In genomic region chr14:103531421-103532215, GRCh38 we compare ENCODE assay signal across 19 cellular contexts. TPM values are rescaled to one million over a fixed set of nuclear protein-coding genes. Genes with fewer than 3 reads are reported as not detected.
DNase-seq lines count a peak whose midpoint lies in the region; ATAC-seq and TF ChIP-seq lines count a peak whose summit lies in the region.
"Had no signal": no experiment of that assay in that cellular context is flagged by ENCODE, and none has a peak within 500 bp of the region (broad histone marks: within the 10 kb centered on the region; RNA-seq: fewer than 3 reads in every experiment).

No MANE protein-coding gene starts in this region.

- peaks cover 39% of the 10 kb centered on the region for H3K4me1 Mint-ChIP-seq in activated CD4-positive, alpha-beta T cell treated with anti-CD3 and anti-CD28 coated beads, Interleukin-2, amount 10 ng/mL, durations not matched to agents 7 days and 5 days
- H3K4me1 Mint-ChIP-seq in CD8-positive, alpha-beta memory T cell: peaks cover 13 to 45% (median 31%) of the 10 kb centered on the region in 3 donors
- peaks cover 29% of the 10 kb centered on the region for H3K4me1 Mint-ChIP-seq in activated naive CD8-positive, alpha-beta T cell treated with anti-CD3 and anti-CD28 coated beads for 36 hours
- peaks cover 21% of the 10 kb centered on the region for H3K4me1 Mint-ChIP-seq in progenitor cell of endocrine pancreas (ENCODE audit: low read depth)

- H3K27ac ChIP-seq in CD8-positive, alpha-beta memory T cell (ENCODE audit: low read depth, low read length): no peak overlapping the region
- H3K27ac ChIP-seq in A673 (ENCODE audit: low read depth, low read length, poor library complexity, severe bottlenecking): no peak overlapping the region
- H3K27ac ChIP-seq: testis had no signal

- DNase-seq in activated CD4-positive, alpha-beta T cell treated with anti-CD3 and anti-CD28 coated beads, Interleukin-2, amount 10 ng/mL, durations not matched to agents 7 days and 5 days: no peak
- no peak for DNase-seq in activated CD4-positive, alpha-beta T cell treated with anti-CD3 and anti-CD28 coated beads for 4 hours
- no peak for DNase-seq in CD8-positive, alpha-beta memory T cell
- DNase-seq in activated naive CD8-positive, alpha-beta T cell treated with anti-CD3 and anti-CD28 coated beads for 36 hours: no peak
- DNase-seq in progenitor cell of endocrine pancreas (ENCODE audit: low spot score, unreplicated experiment): no peak
- no peak for DNase-seq in NCI-H510A (lab: John Stamatoyannopoulos, UW)
- no peak for DNase-seq in A673 (ENCODE audit: low spot score)
- DNase-seq: activated CD4-positive, alpha-beta T cell treated with anti-CD3 and anti-CD28 coated beads for 1 hour; amygdala; central memory CD4-positive, alpha-beta T cell; head of caudate nucleus; Karpas-422; NCI-H1105; NCI-H2081 treated with DMSO at 0.1 percent for 48 hours; NCI-H510A treated with DMSO at 0.1 percent for 48 hours; posterior cingulate gyrus; testis had no signal

- peaks cover 4% of the 10 kb centered on the region for H3K36me3 Mint-ChIP-seq in activated CD4-positive, alpha-beta T cell treated with anti-CD3 and anti-CD28 coated beads, Interleukin-2, amount 10 ng/mL, durations not matched to agents 7 days and 5 days (ENCODE audit: low read depth)
- H3K36me3 Mint-ChIP-seq in CD8-positive, alpha-beta memory T cell: peaks cover 0 to 20% (median 0%) of the 10 kb centered on the region in 3 donors
- H3K36me3 Mint-ChIP-seq in activated naive CD8-positive, alpha-beta T cell treated with anti-CD3 and anti-CD28 coated beads for 36 hours: peaks cover 12% of the 10 kb centered on the region
- H3K36me3 Mint-ChIP-seq in progenitor cell of endocrine pancreas (ENCODE audit: insufficient read depth): no peaks in the 10 kb centered on the region

- peak overlapping the region; percentile 50 for H3K27ac Mint-ChIP-seq in activated CD4-positive, alpha-beta T cell treated with anti-CD3 and anti-CD28 coated beads, Interleukin-2, amount 10 ng/mL, durations not matched to agents 7 days and 5 days
- peak overlapping the region in 2 of 8 donors; percentile 38 to 89 for H3K27ac Mint-ChIP-seq in CD8-positive, alpha-beta memory T cell
- peak overlapping the region; percentile 48 for H3K27ac Mint-ChIP-seq in activated naive CD8-positive, alpha-beta T cell treated with anti-CD3 and anti-CD28 coated beads for 36 hours
- H3K27ac Mint-ChIP-seq in progenitor cell of endocrine pancreas: no peak overlapping the region

- H3K9me3 Mint-ChIP-seq in activated CD4-positive, alpha-beta T cell treated with anti-CD3 and anti-CD28 coated beads, Interleukin-2, amount 10 ng/mL, durations not matched to agents 7 days and 5 days: no peaks in the 10 kb centered on the region
- H3K9me3 Mint-ChIP-seq in CD8-positive, alpha-beta memory T cell: no peaks in the 10 kb centered on the region
- no peaks in the 10 kb centered on the region for H3K9me3 Mint-ChIP-seq in activated naive CD8-positive, alpha-beta T cell treated with anti-CD3 and anti-CD28 coated beads for 36 hours
- H3K9me3 Mint-ChIP-seq in progenitor cell of endocrine pancreas (ENCODE audit: low read depth): no peaks in the 10 kb centered on the region
- H3K9me3 Mint-ChIP-seq: CD14-positive monocyte had no signal

- intact Hi-C loops in A673 (cut with micrococcal nuclease; ENCODE audit: unreplicated experiment): no loop called here

- no peaks in the 10 kb centered on the region for H3K27me3 ChIP-seq in CD8-positive, alpha-beta memory T cell (ENCODE audit: insufficient read depth, low read length, poor library complexity, severe bottlenecking)
- no peaks in the 10 kb centered on the region for H3K27me3 ChIP-seq in A673 (replicated peaks; ENCODE audit: insufficient read depth, low read depth, low read length, poor library complexity)
- H3K27me3 ChIP-seq: testis had no signal

- POLR2A ChIA-PET in activated CD4-positive, alpha-beta T cell treated with anti-CD3 and anti-CD28 coated beads, Interleukin-2, amount 10 ng/mL, durations not matched to agents 7 days and 5 days (lab: Charles Lee): no interaction called here
- POLR2A ChIA-PET in CD8-positive, alpha-beta memory T cell (lab: Charles Lee): interaction anchor here (1.4 to 1.5 kb wide), 2 partner anchors 10 to 30 kb away, joined by 3 to 5 read pairs; no protein-coding TSS in a partner anchor
- POLR2A ChIA-PET in A673 (lab: Charles Lee; ENCODE audit: low non-redundant PET): no interaction called here

- H3K36me3 ChIP-seq in CD8-positive, alpha-beta memory T cell (ENCODE audit: insufficient read depth, low read length): no peaks in the 10 kb centered on the region
- peaks cover 5% of the 10 kb centered on the region for H3K36me3 ChIP-seq in A673 (ENCODE audit: insufficient read depth, low read length, poor library complexity, severe bottlenecking)

- H3K4me3 Mint-ChIP-seq in activated CD4-positive, alpha-beta T cell treated with anti-CD3 and anti-CD28 coated beads, Interleukin-2, amount 10 ng/mL, durations not matched to agents 7 days and 5 days: no peak overlapping the region
- peak overlapping the region in 4 of 7 donors; percentile 15 to 81 (median 38) for H3K4me3 Mint-ChIP-seq in CD8-positive, alpha-beta memory T cell
- H3K4me3 Mint-ChIP-seq in activated naive CD8-positive, alpha-beta T cell treated with anti-CD3 and anti-CD28 coated beads for 36 hours: peak overlapping the region; percentile 34
- peak overlapping the region; percentile 35 for H3K4me3 Mint-ChIP-seq in progenitor cell of endocrine pancreas (ENCODE audit: low read depth)
- H3K4me3 Mint-ChIP-seq: CD14-positive monocyte had no signal

- H3K4me3 ChIP-seq in CD8-positive, alpha-beta memory T cell (ENCODE audit: low read length): no peak overlapping the region
- H3K4me3 ChIP-seq in A673 (ENCODE audit: low read depth, low read length, poor library complexity, severe bottlenecking): no peak overlapping the region
- H3K4me3 ChIP-seq: testis had no signal

- no TSS peak for BruUV-seq in A673 (replicated peaks; lab: Mats Ljungman, UMichigan)

- no peak for TF ChIP-seq CTCF in progenitor cell of endocrine pancreas (IDR thresholded peaks at IDR 0.05; ENCODE audit: unreplicated experiment)
- no peak for TF ChIP-seq CTCF in A673 (conservative IDR thresholded peaks at IDR 0.05; ENCODE audit: low read depth, low read length)

- no peak for ATAC-seq in HG02973 (IDR thresholded peaks at IDR 0.05; ENCODE audit: unreplicated experiment)

- CTCF ChIA-PET in activated CD4-positive, alpha-beta T cell treated with anti-CD3 and anti-CD28 coated beads, Interleukin-2, amount 10 ng/mL, durations not matched to agents 7 days and 5 days (lab: Charles Lee): interaction anchor here (0.5 to 2.6 kb wide), 3 partner anchors 14 to 966 kb away, joined by 3 to 7 read pairs (median 3); no protein-coding TSS in a partner anchor
- CTCF ChIA-PET in CD8-positive, alpha-beta memory T cell (lab: Charles Lee): interaction anchor here (1.1 to 1.8 kb wide), 4 partner anchors 10 to 32 kb away, joined by 3 to 4 read pairs (median 4); no protein-coding TSS in a partner anchor
- CTCF ChIA-PET in A673 (lab: Charles Lee): interaction anchor here (0.6 kb wide), 1 partner anchor 559 kb away, joined by 6 read pairs; no protein-coding TSS in a partner anchor

- H3K9me3 ChIP-seq in CD8-positive, alpha-beta memory T cell (ENCODE audit: low read length): no peaks in the 10 kb centered on the region
- H3K9me3 ChIP-seq in A673 (ENCODE audit: low read depth, low read length, poor library complexity, severe bottlenecking): no peaks in the 10 kb centered on the region
- H3K9me3 ChIP-seq: testis had no signal

- H3K4me1 ChIP-seq in CD8-positive, alpha-beta memory T cell (ENCODE audit: insufficient read depth, low read length): peaks cover 34% of the 10 kb centered on the region
- H3K4me1 ChIP-seq in A673 (ENCODE audit: insufficient read depth, low read length, poor library complexity, severe bottlenecking): peaks cover 18% of the 10 kb centered on the region

- no peaks in the 10 kb centered on the region for H3K27me3 Mint-ChIP-seq in activated CD4-positive, alpha-beta T cell treated with anti-CD3 and anti-CD28 coated beads, Interleukin-2, amount 10 ng/mL, durations not matched to agents 7 days and 5 days
- H3K27me3 Mint-ChIP-seq in CD8-positive, alpha-beta memory T cell: peaks cover 0 to 2% of the 10 kb centered on the region in 2 donors
- no peaks in the 10 kb centered on the region for H3K27me3 Mint-ChIP-seq in activated naive CD8-positive, alpha-beta T cell treated with anti-CD3 and anti-CD28 coated beads for 36 hours
- no peaks in the 10 kb centered on the region for H3K27me3 Mint-ChIP-seq in progenitor cell of endocrine pancreas

RNA-seq across cellular contexts. Expression of gene TRMT61A, which starts 2.6 kb away (rescaled TPM):
- 1 to 10 TPM; 7.0 to 8.8 TPM for total RNA-seq in activated CD4-positive, alpha-beta T cell treated with anti-CD3 and anti-CD28 coated beads, Interleukin-2, amount 10 ng/mL, durations not matched to agents 7 days and 5 days
- total RNA-seq in CD8-positive, alpha-beta memory T cell: 10 to 100 TPM; 28.4 to 29.5 TPM
- 8.2 TPM for polyA plus RNA-seq in CD8-positive, alpha-beta memory T cell
- 10 to 100 TPM; 20.6 to 22.1 TPM for total RNA-seq in activated naive CD8-positive, alpha-beta T cell treated with anti-CD3 and anti-CD28 coated beads for 36 hours
- total RNA-seq in progenitor cell of endocrine pancreas (10.3 and 10.7 TPM in 2 replicates), A673 (2021) (19.3 and 23.6 TPM in 2 replicates)

RNA-seq across cellular contexts. Expression of gene CKB, which starts 9.0 kb away (rescaled TPM):
- under 1 TPM; 0.52 to 0.67 TPM for total RNA-seq in activated CD4-positive, alpha-beta T cell treated with anti-CD3 and anti-CD28 coated beads, Interleukin-2, amount 10 ng/mL, durations not matched to agents 7 days and 5 days
- 1 to 10 TPM; 1.5 to 2.7 TPM for total RNA-seq in CD8-positive, alpha-beta memory T cell
- polyA plus RNA-seq in CD8-positive, alpha-beta memory T cell: 1.1 TPM
- total RNA-seq in activated naive CD8-positive, alpha-beta T cell treated with anti-CD3 and anti-CD28 coated beads for 36 hours: 1 to 10 TPM; 3.1 to 3.3 TPM
- total RNA-seq in progenitor cell of endocrine pancreas (929 and 983 TPM in 2 replicates), A673 (2021) (118 and 183 TPM in 2 replicates)

RNA-seq across cellular contexts. Expression of gene BAG5, which starts 30.8 kb away (rescaled TPM):
- 10 to 100 TPM; 29.8 to 30.5 TPM for total RNA-seq in activated CD4-positive, alpha-beta T cell treated with anti-CD3 and anti-CD28 coated beads, Interleukin-2, amount 10 ng/mL, durations not matched to agents 7 days and 5 days
- total RNA-seq in CD8-positive, alpha-beta memory T cell: 10 to 100 TPM; 35.9 to 38.1 TPM
- 40.7 TPM for polyA plus RNA-seq in CD8-positive, alpha-beta memory T cell
- 10 to 100 TPM; 36.3 to 38.9 TPM for total RNA-seq in activated naive CD8-positive, alpha-beta T cell treated with anti-CD3 and anti-CD28 coated beads for 36 hours
- total RNA-seq in progenitor cell of endocrine pancreas (23.5 and 24.7 TPM in 2 replicates), A673 (2021) (35.4 and 39.8 TPM in 2 replicates)

RNA-seq across cellular contexts. Expression of gene COA8, which starts 31.1 kb away (rescaled TPM):
- 10 to 100 TPM; 24.7 to 24.9 TPM for total RNA-seq in activated CD4-positive, alpha-beta T cell treated with anti-CD3 and anti-CD28 coated beads, Interleukin-2, amount 10 ng/mL, durations not matched to agents 7 days and 5 days
- total RNA-seq in CD8-positive, alpha-beta memory T cell: 10 to 100 TPM; 42.9 to 43.5 TPM
- polyA plus RNA-seq in CD8-positive, alpha-beta memory T cell: 64.4 TPM
- total RNA-seq in activated naive CD8-positive, alpha-beta T cell treated with anti-CD3 and anti-CD28 coated beads for 36 hours: 10 to 100 TPM; 42.9 to 44.2 TPM
- total RNA-seq in progenitor cell of endocrine pancreas (45.1 and 46.3 TPM in 2 replicates), A673 (2021) (48.6 and 51.0 TPM in 2 replicates)

Comparison
In these comparisons a context has a peak if more than half of its experiments do, and no peak if none do; other contexts are left out.
1. RNA of gene CKB, which starts 9.0 kb away (total RNA-seq): 929 to 983 TPM in progenitor cell of endocrine pancreas and 118 to 183 TPM in A673; 3.1 to 3.3 TPM in activated naive CD8-positive, alpha-beta T cell treated with anti-CD3 and anti-CD28 coated beads for 36 hours, 1.5 to 2.7 TPM in CD8-positive, alpha-beta memory T cell and 0.52 to 0.67 TPM in activated CD4-positive, alpha-beta T cell treated with anti-CD3 and anti-CD28 coated beads, Interleukin-2, amount 10 ng/mL, durations not matched to agents 7 days and 5 days; every median in the first group is over 10 times any median in the second.